In genomic region chr1:7873801-7874795, GRCh38 we compare ENCODE assay signal across 24 cellular contexts. TPM values are rescaled to one million over a fixed set of nuclear protein-coding genes. Genes with fewer than 3 reads are reported as not detected.
DNase-seq lines count a peak whose midpoint lies in the region; ATAC-seq and TF ChIP-seq lines count a peak whose summit lies in the region.
"Had no signal": no experiment of that assay in that cellular context is flagged by ENCODE, and none has a peak within 500 bp of the region (broad histone marks: within the 10 kb centered on the region; RNA-seq: fewer than 3 reads in every experiment).

No MANE protein-coding gene starts in this region.

- in situ Hi-C loops in SK-MEL-5 (cut with HindIII; ENCODE audit: low pct_unique_long_range_greater_than_20kb, low sequenced_read_pairs) = no loop called here

- DNase-seq in SK-MEL-5 (ENCODE audit: low read depth, low spot score) (peak; percentile 51), esophagus muscularis mucosa (ENCODE audit: extremely low spot score) (peak; percentile 26), osteoblast (ENCODE audit: insufficient read length, low spot score, missing footprints) (peak; percentile 38), upper lobe of right lung (no peak)
- DNase-seq: BE2C; C1 segment of cervical spinal cord; CD4-positive, CD25-positive, alpha-beta regulatory T cell; CD8-positive, alpha-beta memory T cell; COR-L47; DMS 273 treated with DMSO at 0.1 percent for 48 hours; DMS53; DND-41; EL; GM23248; HCEC 1CT had no signal

- no peak overlapping the region for H3K27ac ChIP-seq in esophagus muscularis mucosa (replicated peaks in 1 of 4)
- H3K27ac ChIP-seq in osteoblast (ENCODE audit: low read depth, low read length) = no peak overlapping the region
- H3K27ac ChIP-seq in upper lobe of right lung = no peak overlapping the region
- H3K27ac ChIP-seq: GM23248 had no signal

- no peaks in the 10 kb centered on the region for H3K79me2 ChIP-seq in osteoblast (ENCODE audit: insufficient read depth, low read length)

- TF ChIP-seq CTCF in esophagus muscularis mucosa (IDR thresholded peaks at IDR 0.05) (no peak), osteoblast (IDR thresholded peaks at IDR 0.05; ENCODE audit: extremely low read depth, low read depth, low read length) (no peak), upper lobe of right lung (IDR thresholded peaks at IDR 0.05) (no peak)

- no peak for TF ChIP-seq POLR2A in esophagus muscularis mucosa (IDR thresholded peaks at IDR 0.05; ENCODE audit: low read depth)

- H3K9me3 ChIP-seq in esophagus muscularis mucosa = peaks cover 0 to 17% (median 15%) of the 10 kb centered on the region in 4 donors
- H3K9me3 ChIP-seq in osteoblast (ENCODE audit: low read depth, low read length) = no peaks in the 10 kb centered on the region
- H3K9me3 ChIP-seq in upper lobe of right lung = no peaks in the 10 kb centered on the region
- H3K9me3 ChIP-seq: BE2C had no signal

- WGBS in esophagus muscularis mucosa = 81% methylated on average over 11 of the region's 11 CpGs

- H3K4me1 ChIP-seq in esophagus muscularis mucosa (no peaks in the 10 kb centered on the region), osteoblast (ENCODE audit: insufficient read depth, low read length) (no peaks in the 10 kb centered on the region), upper lobe of right lung (no peaks in the 10 kb centered on the region)
- H3K4me1 ChIP-seq: BE2C had no signal

- no peak for TF ChIP-seq EP300 in esophagus muscularis mucosa (IDR thresholded peaks at IDR 0.05)

- H3K36me3 ChIP-seq in esophagus muscularis mucosa (no peaks in the 10 kb centered on the region), osteoblast (ENCODE audit: insufficient read depth, low read length) (no peaks in the 10 kb centered on the region), upper lobe of right lung (no peaks in the 10 kb centered on the region)
- H3K36me3 ChIP-seq: BE2C had no signal

- H3K4me2 ChIP-seq in osteoblast (ENCODE audit: insufficient read depth, low read length) = no peak overlapping the region

- H3K4me3 ChIP-seq in esophagus muscularis mucosa (no peak overlapping the region), osteoblast (ENCODE audit: insufficient read depth, low read length) (no peak overlapping the region), upper lobe of right lung (no peak overlapping the region)
- H3K4me3 ChIP-seq: GM12878, GM23248 had no signal

- intact Hi-C loops in esophagus muscularis mucosa (cut with DNase I) = no loop called here
- intact Hi-C loops in upper lobe of right lung (cut with DNase I) = no loop called here

- H3K27me3 ChIP-seq in esophagus muscularis mucosa (peaks cover 0 to 5% (median 0%) of the 10 kb centered on the region in 4 donors), osteoblast (ENCODE audit: insufficient read depth, low read length) (no peaks in the 10 kb centered on the region), upper lobe of right lung (no peaks in the 10 kb centered on the region)
- H3K27me3 ChIP-seq: BE2C had no signal

- H4K20me1 ChIP-seq in osteoblast (ENCODE audit: insufficient read depth, low read length) = no peaks in the 10 kb centered on the region

- ATAC-seq in upper lobe of right lung = peak; percentile 14
- no peak for ATAC-seq in GM18502 (IDR thresholded peaks at IDR 0.05; ENCODE audit: poor library complexity, unreplicated experiment)
- no peak for ATAC-seq in HG03045 (IDR thresholded peaks at IDR 0.05; ENCODE audit: unreplicated experiment)
- no peak for ATAC-seq in GM18517 (IDR thresholded peaks at IDR 0.05; ENCODE audit: unreplicated experiment)
- ATAC-seq: GM12878, HepG2 had no signal

- no peak overlapping the region for H2AFZ ChIP-seq in osteoblast (ENCODE audit: low read length)
- H2AFZ ChIP-seq: GM23248 had no signal

RNA-seq across cellular contexts. Expression of gene UTS2, which starts 21.2 kb away (rescaled TPM):
- not detected in 2 replicates for total RNA-seq in SK-MEL-5 (2014; rRNA removed; shearing (Covaris generic))
- polyA plus RNA-seq in SK-MEL-5 (2015; cell fraction: cytosol; rRNA removed) = not detected in 2 replicates
- polyA plus RNA-seq in SK-MEL-5 (2015; cell fraction: nucleus; rRNA removed) = 0.19 TPM in 1 of 2 replicates, not detected in the other
- not detected for total RNA-seq in esophagus muscularis mucosa
- total RNA-seq in osteoblast = under 0.01 and 0.29 TPM in 2 replicates
- not detected for total RNA-seq in upper lobe of right lung
- total RNA-seq: A172, G401, GM12878, GM23248, H4, HepG2 had no signal
- polyA plus RNA-seq: GM12878, GM23248, HepG2, IgD-negative memory B cell had no signal
